In genomic region chr4:188417181-188417580, GRCh38 we compare ENCODE assay signal across 13 cellular contexts.
A peak's percentile ranks its signal among the peaks of the same experiment; 100 is the strongest.
DNase-seq lines count a peak whose midpoint lies in the region; ATAC-seq and TF ChIP-seq lines count a peak whose summit lies in the region.
"Had no signal": no experiment of that assay in that cellular context is flagged by ENCODE, and none has a peak within 500 bp of the region (broad histone marks: within the 10 kb centered on the region; RNA-seq: fewer than 3 reads in every experiment).

No MANE protein-coding gene starts in this region.

- TF ChIP-seq CTCF in right atrium auricular region (IDR thresholded peaks at IDR 0.05) = peak in 1 of 2 donors; percentile 50
- TF ChIP-seq CTCF in brain (conservative IDR thresholded peaks at IDR 0.05) = peak; percentile 25 to 51
- no peak for TF ChIP-seq CTCF in endothelial cell (IDR thresholded peaks at IDR 0.05; ENCODE audit: unreplicated experiment)
- TF ChIP-seq CTCF in CD4-positive, alpha-beta T cell (IDR thresholded peaks at IDR 0.05) = no peak

- H3K9me3 ChIP-seq in right cardiac atrium (ENCODE audit: control insufficient read depth, low read length) (no peaks in the 10 kb centered on the region), right atrium auricular region (no peaks in the 10 kb centered on the region)
- H3K9me3 ChIP-seq in CD4-positive, alpha-beta T cell (ENCODE audit: control insufficient read depth, low read length) = no peaks in the 10 kb centered on the region

- H3K27ac ChIP-seq in right cardiac atrium (ENCODE audit: low read length) = no peak overlapping the region
- no peak overlapping the region for H3K27ac ChIP-seq in right atrium auricular region
- H3K27ac ChIP-seq in CD4-positive, alpha-beta T cell (ENCODE audit: low read depth, low read length) = no peak overlapping the region

- H3K27me3 ChIP-seq in right cardiac atrium (ENCODE audit: control insufficient read depth, insufficient read depth) (no peaks in the 10 kb centered on the region), right atrium auricular region (no peaks in the 10 kb centered on the region)
- no peaks in the 10 kb centered on the region for H3K27me3 ChIP-seq in CD4-positive, alpha-beta T cell (ENCODE audit: control insufficient read depth, insufficient read depth, low read length)

- H3K27ac Mint-ChIP-seq in brain = peak overlapping the region in 1 of 5 experiments; percentile 43
- no peak overlapping the region for H3K27ac Mint-ChIP-seq in endothelial cell (ENCODE audit: unreplicated experiment)
- no peak overlapping the region for H3K27ac Mint-ChIP-seq in CD4-positive, alpha-beta T cell
- H3K27ac Mint-ChIP-seq in activated CD8-positive, alpha-beta memory T cell treated with anti-CD3 and anti-CD28 coated beads, Interleukin-2, amount 10 ng/mL, durations not matched to agents 7 days and 5 days = no peak overlapping the region

- H3K36me3 Mint-ChIP-seq in brain = no peaks in the 10 kb centered on the region
- no peaks in the 10 kb centered on the region for H3K36me3 Mint-ChIP-seq in endothelial cell (ENCODE audit: low read depth, unreplicated experiment)
- H3K36me3 Mint-ChIP-seq in CD4-positive, alpha-beta T cell (ENCODE audit: low read depth) = no peaks in the 10 kb centered on the region
- no peaks in the 10 kb centered on the region for H3K36me3 Mint-ChIP-seq in activated CD8-positive, alpha-beta memory T cell treated with anti-CD3 and anti-CD28 coated beads, Interleukin-2, amount 10 ng/mL, durations not matched to agents 7 days and 5 days

- H3K4me3 ChIP-seq in right cardiac atrium (ENCODE audit: low read length) (no peak overlapping the region), right atrium auricular region (no peak overlapping the region)
- H3K4me3 ChIP-seq: smooth muscle cell had no signal

- WGBS in right cardiac atrium = 31% methylated on average over 3 of the region's 3 CpGs

- CTCF ChIA-PET in CD4-positive, alpha-beta T cell (lab: Charles Lee) = no interaction called here
- CTCF ChIA-PET in activated CD8-positive, alpha-beta memory T cell treated with anti-CD3 and anti-CD28 coated beads, Interleukin-2, amount 10 ng/mL, durations not matched to agents 7 days and 5 days (lab: Charles Lee) = no interaction called here

- H3K4me1 ChIP-seq in right cardiac atrium (ENCODE audit: control insufficient read depth, insufficient read depth, low read length) (no peaks in the 10 kb centered on the region), right atrium auricular region (no peaks in the 10 kb centered on the region)

- H3K9me3 Mint-ChIP-seq in brain (peaks cover 0 to 4% (median 0%) of the 10 kb centered on the region in 5 experiments), endothelial cell (ENCODE audit: unreplicated experiment) (no peaks in the 10 kb centered on the region)
- peaks cover 9% of the 10 kb centered on the region for H3K9me3 Mint-ChIP-seq in CD4-positive, alpha-beta T cell
- H3K9me3 Mint-ChIP-seq in activated CD8-positive, alpha-beta memory T cell treated with anti-CD3 and anti-CD28 coated beads, Interleukin-2, amount 10 ng/mL, durations not matched to agents 7 days and 5 days (ENCODE audit: low read depth) = peaks cover 15% of the 10 kb centered on the region

- H3K27me3 Mint-ChIP-seq in brain = no peaks in the 10 kb centered on the region
- H3K27me3 Mint-ChIP-seq in endothelial cell (ENCODE audit: unreplicated experiment) = no peaks in the 10 kb centered on the region
- H3K27me3 Mint-ChIP-seq in CD4-positive, alpha-beta T cell = no peaks in the 10 kb centered on the region
- H3K27me3 Mint-ChIP-seq in activated CD8-positive, alpha-beta memory T cell treated with anti-CD3 and anti-CD28 coated beads, Interleukin-2, amount 10 ng/mL, durations not matched to agents 7 days and 5 days = no peaks in the 10 kb centered on the region

- POLR2A ChIA-PET in CD4-positive, alpha-beta T cell (lab: Charles Lee) = no interaction called here

- intact Hi-C loops in right cardiac atrium (cut with DNase I) = no loop called here
- intact Hi-C loops in CD4-positive, alpha-beta T cell (cut with DNase I, micrococcal nuclease) = no loop called here

- no peaks in the 10 kb centered on the region for H3K36me3 ChIP-seq in right atrium auricular region

- ATAC-seq in right cardiac atrium (peak; percentile 44 to 64), HG02870 (IDR thresholded peaks at IDR 0.05; ENCODE audit: unreplicated experiment) (no peak)
- no peak for ATAC-seq in CD4-positive, alpha-beta T cell (ENCODE audit: poor library complexity)
- ATAC-seq in activated CD8-positive, alpha-beta memory T cell treated with anti-CD3 and anti-CD28 coated beads, Interleukin-2, amount 10 ng/mL, durations not matched to agents 7 days and 5 days = no peak

- H3K4me1 Mint-ChIP-seq in brain (no peaks in the 10 kb centered on the region), endothelial cell (ENCODE audit: unreplicated experiment) (no peaks in the 10 kb centered on the region)
- no peaks in the 10 kb centered on the region for H3K4me1 Mint-ChIP-seq in CD4-positive, alpha-beta T cell (ENCODE audit: low read depth)
- no peaks in the 10 kb centered on the region for H3K4me1 Mint-ChIP-seq in activated CD8-positive, alpha-beta memory T cell treated with anti-CD3 and anti-CD28 coated beads, Interleukin-2, amount 10 ng/mL, durations not matched to agents 7 days and 5 days

- H3K4me3 Mint-ChIP-seq in brain = no peak overlapping the region
- no peak overlapping the region for H3K4me3 Mint-ChIP-seq in endothelial cell (ENCODE audit: unreplicated experiment)
- H3K4me3 Mint-ChIP-seq in CD4-positive, alpha-beta T cell = no peak overlapping the region
- no peak overlapping the region for H3K4me3 Mint-ChIP-seq in activated CD8-positive, alpha-beta memory T cell treated with anti-CD3 and anti-CD28 coated beads, Interleukin-2, amount 10 ng/mL, durations not matched to agents 7 days and 5 days

- DNase-seq in right cardiac atrium = no peak
- no peak for DNase-seq in right atrium auricular region (ENCODE audit: low spot score)
- peak; percentile 29 for DNase-seq in NCI-H1694 (lab: John Stamatoyannopoulos, UW)
- no peak for DNase-seq in endothelial cell (ENCODE audit: low spot score)
- DNase-seq in CD4-positive, alpha-beta T cell = no peak
- no peak for DNase-seq in activated CD8-positive, alpha-beta memory T cell treated with anti-CD3 and anti-CD28 coated beads, Interleukin-2, amount 10 ng/mL, durations not matched to agents 7 days and 5 days
- DNase-seq: DMS79, NCI-H1436 treated with DMSO at 0.1 percent for 48 hours, NCI-H82, occipital lobe had no signal

Comparison
In these comparisons a context has a peak if more than half of its experiments do, and no peak if none do; other contexts are left out.
1. ATAC-seq: peak in right cardiac atrium (2 of 2); none in HG02870 (single experiment), CD4-positive, alpha-beta T cell (single experiment) and activated CD8-positive, alpha-beta memory T cell treated with anti-CD3 and anti-CD28 coated beads, Interleukin-2, amount 10 ng/mL, durations not matched to agents 7 days and 5 days (single experiment).
2. CTCF ChIP-seq: peak in brain (2 of 2); none in endothelial cell (single experiment) and CD4-positive, alpha-beta T cell (single experiment).